ENCODE assay signal across 24 cellular contexts in genomic region chr13:89721216-89721615, GRCh38.
"Had no signal": no experiment of that assay in that cellular context is flagged by ENCODE, and none has a peak within 500 bp of the region (broad histone marks: within the 10 kb centered on the region; RNA-seq: fewer than 3 reads in every experiment).

No MANE protein-coding gene starts in this region.

- H3K36me3 ChIP-seq: esophagus muscularis mucosa, gastrocnemius medialis, heart right ventricle, left lung, lower lobe of right lung had no signal

- DNase-seq: dermis blood vessel endothelial cell; dorsolateral prefrontal cortex; effector CD4-positive, alpha-beta T cell; effector memory CD4-positive, alpha-beta T cell; foreskin melanocyte; gastrocnemius medialis; glutamatergic neuron; head of caudate nucleus; heart right ventricle; hippocampal formation; left cardiac atrium; left lung; left ventricle myocardium superior; lower lobe of right lung; mesenchymal stem cell; mucosa of descending colon; naive B cell; naive thymus-derived CD8-positive, alpha-beta T cell had no signal

- H3K27me3 ChIP-seq: dorsolateral prefrontal cortex, esophagus muscularis mucosa, gastrocnemius medialis, heart right ventricle, left lung had no signal

- H3K4me3 Mint-ChIP-seq: mesothelial cell of epicardium; naive B cell; naive thymus-derived CD8-positive, alpha-beta T cell had no signal

- H3K4me3 ChIP-seq: coronary artery, dorsolateral prefrontal cortex, esophagus muscularis mucosa, gastrocnemius medialis, heart right ventricle, left lung, lower lobe of right lung, mucosa of descending colon had no signal

- H3K27ac Mint-ChIP-seq: mesothelial cell of epicardium; naive B cell; naive thymus-derived CD8-positive, alpha-beta T cell had no signal

- H3K4me1 ChIP-seq: esophagus muscularis mucosa, gastrocnemius medialis, heart right ventricle, left lung, lower lobe of right lung had no signal

- H3K4me1 Mint-ChIP-seq: mesothelial cell of epicardium; naive B cell; naive thymus-derived CD8-positive, alpha-beta T cell had no signal

- H3K27ac ChIP-seq: coronary artery, dorsolateral prefrontal cortex, esophagus muscularis mucosa, gastrocnemius medialis, heart right ventricle, left lung, lower lobe of right lung had no signal

- FAIRE-seq: endothelial cell of umbilical vein, islet of Langerhans, keratinocyte had no signal

- ATAC-seq: gastrocnemius medialis; heart right ventricle; left cardiac atrium; left lung; left ventricle myocardium superior; lower lobe of right lung; mucosa of descending colon; naive thymus-derived CD8-positive, alpha-beta T cell had no signal

- H3K9me3 ChIP-seq: esophagus muscularis mucosa, gastrocnemius medialis, left lung, lower lobe of right lung, mucosa of descending colon had no signal

- H3K36me3 Mint-ChIP-seq: mesothelial cell of epicardium; naive B cell; naive thymus-derived CD8-positive, alpha-beta T cell had no signal

- H3K27me3 Mint-ChIP-seq: naive B cell; naive thymus-derived CD8-positive, alpha-beta T cell had no signal
